ENCODE assay signal across 2 cellular contexts in the genomic region with DNA sequence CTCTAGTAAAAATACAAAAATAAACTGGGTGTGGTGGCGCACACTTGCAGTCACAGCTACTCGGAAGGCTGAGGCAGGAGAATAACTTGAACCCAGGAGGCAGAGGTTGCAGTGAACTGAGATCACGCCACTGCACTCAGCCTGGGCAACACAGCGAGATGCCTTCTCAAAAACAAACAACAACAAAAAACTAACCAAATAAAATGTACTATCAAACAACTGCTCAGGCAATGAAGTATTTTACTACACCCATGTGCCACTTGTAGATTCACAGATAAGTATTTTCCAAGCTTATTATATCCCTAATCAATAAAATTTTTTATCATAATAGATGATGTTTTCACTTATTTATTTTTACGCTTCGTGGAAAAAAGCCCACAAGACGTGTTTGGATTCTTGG.
TF ChIP-seq lines count a peak whose summit lies in the region.

No MANE protein-coding gene starts in this region.

TF ChIP-seq in HepG2, 621 proteins besides CTCF, POLR2A, EP300 and RAD21:
- TF ChIP-seq, protein P1, sequence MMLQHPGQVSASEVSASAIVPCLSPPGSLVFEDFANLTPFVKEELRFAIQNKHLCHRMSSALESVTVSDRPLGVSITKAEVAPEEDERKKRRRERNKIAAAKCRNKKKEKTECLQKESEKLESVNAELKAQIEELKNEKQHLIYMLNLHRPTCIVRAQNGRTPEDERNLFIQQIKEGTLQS (CRISPR knock-in tag; IDR thresholded peaks at IDR 0.05): no peak
- TF ChIP-seq AHDC1 (CRISPR knock-in tag; IDR thresholded peaks at IDR 0.05; ENCODE audit: borderline replicate concordance): 0 out of 2 replicates have a peak, but pooled peaks have one; percentile 6
- TF ChIP-seq, protein P2, sequence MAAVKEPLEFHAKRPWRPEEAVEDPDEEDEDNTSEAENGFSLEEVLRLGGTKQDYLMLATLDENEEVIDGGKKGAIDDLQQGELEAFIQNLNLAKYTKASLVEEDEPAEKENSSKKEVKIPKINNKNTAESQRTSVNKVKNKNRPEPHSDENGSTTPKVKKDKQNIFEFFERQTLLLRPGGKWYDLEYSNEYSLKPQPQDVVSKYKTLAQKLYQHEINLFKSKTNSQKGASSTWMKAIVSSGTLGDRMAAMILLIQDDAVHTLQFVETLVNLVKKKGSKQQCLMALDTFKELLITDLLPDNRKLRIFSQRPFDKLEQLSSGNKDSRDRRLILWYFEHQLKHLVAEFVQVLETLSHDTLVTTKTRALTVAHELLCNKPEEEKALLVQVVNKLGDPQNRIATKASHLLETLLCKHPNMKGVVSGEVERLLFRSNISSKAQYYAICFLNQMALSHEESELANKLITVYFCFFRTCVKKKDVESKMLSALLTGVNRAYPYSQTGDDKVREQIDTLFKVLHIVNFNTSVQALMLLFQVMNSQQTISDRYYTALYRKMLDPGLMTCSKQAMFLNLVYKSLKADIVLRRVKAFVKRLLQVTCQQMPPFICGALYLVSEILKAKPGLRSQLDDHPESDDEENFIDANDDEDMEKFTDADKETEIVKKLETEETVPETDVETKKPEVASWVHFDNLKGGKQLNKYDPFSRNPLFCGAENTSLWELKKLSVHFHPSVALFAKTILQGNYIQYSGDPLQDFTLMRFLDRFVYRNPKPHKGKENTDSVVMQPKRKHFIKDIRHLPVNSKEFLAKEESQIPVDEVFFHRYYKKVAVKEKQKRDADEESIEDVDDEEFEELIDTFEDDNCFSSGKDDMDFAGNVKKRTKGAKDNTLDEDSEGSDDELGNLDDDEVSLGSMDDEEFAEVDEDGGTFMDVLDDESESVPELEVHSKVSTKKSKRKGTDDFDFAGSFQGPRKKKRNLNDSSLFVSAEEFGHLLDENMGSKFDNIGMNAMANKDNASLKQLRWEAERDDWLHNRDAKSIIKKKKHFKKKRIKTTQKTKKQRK (IDR thresholded peaks at IDR 0.05; ENCODE audit: low read length): no peak

TF ChIP-seq in HEK293T, 16 proteins besides CTCF, POLR2A, EP300 and RAD21:
- no peak for TF ChIP-seq SP1 (IDR thresholded peaks at IDR 0.05)
- no peak for TF ChIP-seq PKNOX1 (IDR thresholded peaks at IDR 0.05)
- no peak for TF ChIP-seq ELF4 (IDR thresholded peaks at IDR 0.05)
- no peak for TF ChIP-seq L3MBTL2 (conservative IDR thresholded peaks at IDR 0.05)
- TF ChIP-seq FOXM1 (IDR thresholded peaks at IDR 0.05; ENCODE audit: borderline replicate concordance): no peak
- no peak for TF ChIP-seq HDGF (IDR thresholded peaks at IDR 0.05; ENCODE audit: borderline replicate concordance)
- TF ChIP-seq ARNT (IDR thresholded peaks at IDR 0.05): no peak
- no peak for TF ChIP-seq FOXK2 (IDR thresholded peaks at IDR 0.05)
- TF ChIP-seq ZNF384 (IDR thresholded peaks at IDR 0.05): no peak
- TF ChIP-seq SUZ12 (IDR thresholded peaks at IDR 0.05): no peak
TF ChIP-seq in HEK293T: peak in this region for 0.
